In genomic region chr7:148395292-148395691, GRCh38 we compare ENCODE assay signal across 2 cellular contexts.
TF ChIP-seq lines count a peak whose summit lies in the region.

No MANE protein-coding gene starts in this region.

TF ChIP-seq in HCT116, 20 proteins besides CTCF, POLR2A, EP300 and RAD21 (continued from another document):
- TF ChIP-seq REST (IDR thresholded peaks at IDR 0.05; ENCODE audit: low read depth) (no peak), JUND (IDR thresholded peaks at IDR 0.05) (no peak), ELF1 (IDR thresholded peaks at IDR 0.05; ENCODE audit: borderline replicate concordance, low read depth) (no peak), SP1 (IDR thresholded peaks at IDR 0.05; ENCODE audit: low read depth) (no peak), SIN3A (IDR thresholded peaks at IDR 0.05; ENCODE audit: low read depth) (no peak), SRF (IDR thresholded peaks at IDR 0.05; ENCODE audit: low read depth) (no peak), ATF3 (IDR thresholded peaks at IDR 0.05) (no peak), YY1 (IDR thresholded peaks at IDR 0.05; ENCODE audit: extremely low read depth, insufficient replicate concordance, low read depth, low read length) (no peak), POLR2AphosphoS5 (IDR thresholded peaks at IDR 0.05; ENCODE audit: low read depth, low read length) (no peak), MAX (IDR thresholded peaks at IDR 0.05) (no peak), ZNF274 (IDR thresholded peaks at IDR 0.05; ENCODE audit: low read depth, low read length) (no peak), FOSL1 (IDR thresholded peaks at IDR 0.05; ENCODE audit: low read depth) (no peak)

TF ChIP-seq in WTC11, 78 proteins besides CTCF, POLR2A, EP300 and RAD21 (continued from another document):
- TF ChIP-seq ZNF425 (CRISPR knock-in tag; conservative IDR thresholded peaks at IDR 0.05): no peak
- no peak for TF ChIP-seq NFATC4 (CRISPR knock-in tag; IDR thresholded peaks at IDR 0.05)
- no peak for TF ChIP-seq USF2 (CRISPR knock-in tag; IDR thresholded peaks at IDR 0.05)
